8 cellular contexts compared by ENCODE assay signal in genomic region chr20:1185781-1186334, GRCh38. TPM values are rescaled to one million over a fixed set of nuclear protein-coding genes. Genes with fewer than 3 reads are reported as not detected.
DNase-seq lines count a peak whose midpoint lies in the region; ATAC-seq and TF ChIP-seq lines count a peak whose summit lies in the region.

No MANE protein-coding gene starts in this region.

- H4K20me1 ChIP-seq in GM23338 (replicated peaks; ENCODE audit: insufficient read depth), result no peaks in the 10 kb centered on the region; the same call in 1 of the 2 replicates

- H3K27me3 ChIP-seq in GM23338 (ENCODE audit: insufficient read depth), result peaks cover 42% of the 10 kb centered on the region
- H3K27me3 ChIP-seq in psoas muscle (ENCODE audit: insufficient read depth in 3 of 3, low read length in 2 of 3), result peaks cover 0 to 21% (median 4%) of the 10 kb centered on the region in 3 donors

- H3K36me3 Mint-ChIP-seq in GM23338 (ENCODE audit: low read depth), result peaks cover 2% of the 10 kb centered on the region; the same call in 1 of the 3 replicates

- peaks cover 5% of the 10 kb centered on the region; the same call in 1 of the 3 replicates for H3K9me3 Mint-ChIP-seq in GM23338

- H3K9me3 ChIP-seq in psoas muscle, result no peaks in the 10 kb centered on the region

- intact Hi-C loops in psoas muscle (cut with DNase I), result loop anchor here in 1 of 2 donors (10.0 kb wide), 1 partner anchor 231 kb away; no protein-coding TSS in a partner anchor

- DNase-seq in AG20443 (ENCODE audit: low spot score), result peak; percentile 78
- DNase-seq in GM23338 (ENCODE audit: low spot score), result peak; percentile 81
- peak; percentile 79 for DNase-seq in NCI-H748 (lab: John Stamatoyannopoulos, UW; ENCODE audit: unreplicated experiment)
- DNase-seq in activated T-cell treated with anti-CD3 and anti-CD28 coated beads for 48 hours (ENCODE audit: low read depth), result peak; percentile 57
- peak; percentile 9 for DNase-seq in fibroblast of the conjunctiva (ENCODE audit: low read depth)
- peak in 1 of 2 donors; percentile 50 for DNase-seq in psoas muscle
- DNase-seq in cerebellum (ENCODE audit: low spot score), result no peak

- peak overlapping the region; percentile 64 for H3K4me3 ChIP-seq in GM23338
- peak overlapping the region; percentile 68 for H3K4me3 ChIP-seq in psoas muscle

- peaks cover 27% of the 10 kb centered on the region for H3K27me3 Mint-ChIP-seq in GM23338 (ENCODE audit: insufficient read depth, low read depth, poor library complexity)

- H2AFZ ChIP-seq in GM23338, result peak overlapping the region; percentile 83

- no peaks in the 10 kb centered on the region for H3K36me3 ChIP-seq in GM23338 (ENCODE audit: insufficient read depth)
- H3K36me3 ChIP-seq in psoas muscle (ENCODE audit: insufficient read depth in 1 of 2, low read depth in 1 of 2), result peaks cover 0 to 1% of the 10 kb centered on the region in 2 donors

- H3K27ac ChIP-seq in GM23338 (ENCODE audit: low read depth) (no peak overlapping the region), psoas muscle (no peak overlapping the region)

- TF ChIP-seq CTCF in GM23338 (conservative IDR thresholded peaks at IDR 0.05; ENCODE audit: low read depth in 2 of 2) (peak; percentile 62 to 74), psoas muscle (IDR thresholded peaks at IDR 0.05) (peak; percentile 40)

- H3K4me1 ChIP-seq in GM23338 (ENCODE audit: insufficient read depth), result peaks cover 28% of the 10 kb centered on the region
- no peaks in the 10 kb centered on the region for H3K4me1 ChIP-seq in psoas muscle

- ATAC-seq in GM23338 (peak; percentile 72), psoas muscle (peak; percentile 60 to 76 (median 66)), HG02973 (IDR thresholded peaks at IDR 0.05; ENCODE audit: unreplicated experiment) (no peak)

- H3K4me2 ChIP-seq in GM23338, result peak overlapping the region; percentile 73

- peaks cover 32% of the 10 kb centered on the region for H3K4me1 Mint-ChIP-seq in GM23338

- 0 out of 2 replicates have a peak, but pooled peaks cover 5% of the 10 kb centered on the region for H3F3A ChIP-seq in GM23338 (replicated peaks; ENCODE audit: low read depth)

- no peaks in the 10 kb centered on the region for H3K9me2 ChIP-seq in GM23338 (ENCODE audit: insufficient read depth)

- WGBS in psoas muscle, 3 donors, result 12 to 22% (median 12%) methylated on average over 13 to 20 of the region's 20 CpGs

- no peaks in the 10 kb centered on the region for H3K79me2 ChIP-seq in GM23338 (replicated peaks; ENCODE audit: insufficient read depth)

- H3K27ac Mint-ChIP-seq in GM23338, result no peak overlapping the region

- H3K4me3 Mint-ChIP-seq in GM23338, result peak overlapping the region; percentile 60

TF ChIP-seq in GM23338, 12 proteins besides CTCF, POLR2A, EP300 and RAD21:
- TF ChIP-seq POLR2AphosphoS5 (IDR thresholded peaks at IDR 0.05; ENCODE audit: low read depth) (no peak), ZNF114 (CRISPR knock-in tag; IDR thresholded peaks at IDR 0.05) (no peak), REST (IDR thresholded peaks at IDR 0.05; ENCODE audit: unreplicated experiment) (no peak), STAT1 (IDR thresholded peaks at IDR 0.05; ENCODE audit: unreplicated experiment) (no peak)
- TF ChIP-seq, protein P1, sequence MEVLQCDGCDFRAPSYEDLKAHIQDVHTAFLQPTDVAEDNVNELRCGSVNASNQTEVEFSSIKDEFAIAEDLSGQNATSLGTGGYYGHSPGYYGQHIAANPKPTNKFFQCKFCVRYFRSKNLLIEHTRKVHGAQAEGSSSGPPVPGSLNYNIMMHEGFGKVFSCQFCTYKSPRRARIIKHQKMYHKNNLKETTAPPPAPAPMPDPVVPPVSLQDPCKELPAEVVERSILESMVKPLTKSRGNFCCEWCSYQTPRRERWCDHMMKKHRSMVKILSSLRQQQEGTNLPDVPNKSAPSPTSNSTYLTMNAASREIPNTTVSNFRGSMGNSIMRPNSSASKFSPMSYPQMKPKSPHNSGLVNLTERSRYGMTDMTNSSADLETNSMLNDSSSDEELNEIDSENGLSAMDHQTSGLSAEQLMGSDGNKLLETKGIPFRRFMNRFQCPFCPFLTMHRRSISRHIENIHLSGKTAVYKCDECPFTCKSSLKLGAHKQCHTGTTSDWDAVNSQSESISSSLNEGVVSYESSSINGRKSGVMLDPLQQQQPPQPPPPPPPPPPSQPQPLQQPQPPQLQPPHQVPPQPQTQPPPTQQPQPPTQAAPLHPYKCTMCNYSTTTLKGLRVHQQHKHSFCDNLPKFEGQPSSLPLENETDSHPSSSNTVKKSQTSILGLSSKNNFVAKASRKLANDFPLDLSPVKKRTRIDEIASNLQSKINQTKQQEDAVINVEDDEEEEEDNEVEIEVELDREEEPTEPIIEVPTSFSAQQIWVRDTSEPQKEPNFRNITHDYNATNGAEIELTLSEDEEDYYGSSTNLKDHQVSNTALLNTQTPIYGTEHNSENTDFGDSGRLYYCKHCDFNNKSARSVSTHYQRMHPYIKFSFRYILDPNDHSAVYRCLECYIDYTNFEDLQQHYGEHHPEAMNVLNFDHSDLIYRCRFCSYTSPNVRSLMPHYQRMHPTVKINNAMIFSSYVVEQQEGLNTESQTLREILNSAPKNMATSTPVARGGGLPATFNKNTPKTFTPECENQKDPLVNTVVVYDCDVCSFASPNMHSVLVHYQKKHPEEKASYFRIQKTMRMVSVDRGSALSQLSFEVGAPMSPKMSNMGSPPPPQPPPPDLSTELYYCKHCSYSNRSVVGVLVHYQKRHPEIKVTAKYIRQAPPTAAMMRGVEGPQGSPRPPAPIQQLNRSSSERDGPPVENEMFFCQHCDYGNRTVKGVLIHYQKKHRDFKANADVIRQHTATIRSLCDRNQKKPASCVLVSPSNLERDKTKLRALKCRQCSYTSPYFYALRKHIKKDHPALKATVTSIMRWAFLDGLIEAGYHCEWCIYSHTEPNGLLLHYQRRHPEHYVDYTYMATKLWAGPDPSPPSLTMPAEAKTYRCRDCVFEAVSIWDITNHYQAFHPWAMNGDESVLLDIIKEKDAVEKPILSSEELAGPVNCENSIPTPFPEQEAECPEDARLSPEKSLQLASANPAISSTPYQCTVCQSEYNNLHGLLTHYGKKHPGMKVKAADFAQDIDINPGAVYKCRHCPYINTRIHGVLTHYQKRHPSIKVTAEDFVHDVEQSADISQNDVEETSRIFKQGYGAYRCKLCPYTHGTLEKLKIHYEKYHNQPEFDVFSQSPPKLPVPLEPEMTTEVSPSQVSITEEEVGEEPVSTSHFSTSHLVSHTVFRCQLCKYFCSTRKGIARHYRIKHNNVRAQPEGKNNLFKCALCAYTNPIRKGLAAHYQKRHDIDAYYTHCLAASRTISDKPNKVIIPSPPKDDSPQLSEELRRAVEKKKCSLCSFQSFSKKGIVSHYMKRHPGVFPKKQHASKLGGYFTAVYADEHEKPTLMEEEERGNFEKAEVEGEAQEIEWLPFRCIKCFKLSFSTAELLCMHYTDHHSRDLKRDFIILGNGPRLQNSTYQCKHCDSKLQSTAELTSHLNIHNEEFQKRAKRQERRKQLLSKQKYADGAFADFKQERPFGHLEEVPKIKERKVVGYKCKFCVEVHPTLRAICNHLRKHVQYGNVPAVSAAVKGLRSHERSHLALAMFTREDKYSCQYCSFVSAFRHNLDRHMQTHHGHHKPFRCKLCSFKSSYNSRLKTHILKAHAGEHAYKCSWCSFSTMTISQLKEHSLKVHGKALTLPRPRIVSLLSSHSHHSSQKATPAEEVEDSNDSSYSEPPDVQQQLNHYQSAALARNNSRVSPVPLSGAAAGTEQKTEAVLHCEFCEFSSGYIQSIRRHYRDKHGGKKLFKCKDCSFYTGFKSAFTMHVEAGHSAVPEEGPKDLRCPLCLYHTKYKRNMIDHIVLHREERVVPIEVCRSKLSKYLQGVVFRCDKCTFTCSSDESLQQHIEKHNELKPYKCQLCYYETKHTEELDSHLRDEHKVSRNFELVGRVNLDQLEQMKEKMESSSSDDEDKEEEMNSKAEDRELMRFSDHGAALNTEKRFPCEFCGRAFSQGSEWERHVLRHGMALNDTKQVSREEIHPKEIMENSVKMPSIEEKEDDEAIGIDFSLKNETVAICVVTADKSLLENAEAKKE (CRISPR knock-in tag; IDR thresholded peaks at IDR 0.05), result no peak

RNA-seq across cellular contexts. Expression of gene TMEM74B, which starts 1.1 kb away (rescaled TPM):
- 3.6 and 4.8 TPM in 2 replicates for total RNA-seq in GM23338 (2014; rRNA removed; shearing (Covaris generic))
- polyA plus RNA-seq in GM23338 (2016; fragmentation: Nextera tagmentation; extraction: Ambion mirVana) (1.0 and 1.5 TPM in 2 replicates), psoas muscle (1 to 10 TPM in 1 of 3 donors, under 1 TPM in 2; 0.53 to 1.1 (median 0.67) TPM)
- total RNA-seq in psoas muscle (1 to 10 TPM in 1 of 4 donors, under 1 TPM in 3; 0.22 to 2.1 (median 0.57) TPM), cerebellum (6.4 TPM)

RNA-seq across cellular contexts. Expression of gene C20orf202, which starts 17.4 kb away (rescaled TPM):
- total RNA-seq in GM23338 (2014; rRNA removed; shearing (Covaris generic)), result not detected in 2 replicates
- polyA plus RNA-seq in GM23338 (2016; fragmentation: Nextera tagmentation; extraction: Ambion mirVana) (0.17 TPM in 1 of 2 replicates, not detected in the other), psoas muscle (under 1 TPM; 0.05 to 0.10 (median 0.09) TPM)
- total RNA-seq in psoas muscle (under 1 TPM in 3 of 4 donors, not detected in 1; 0.15 to 0.32 (median 0.24) TPM), cerebellum (0.18 TPM)

RNA-seq across cellular contexts. Expression of gene RAD21L1, which starts 40.0 kb away (rescaled TPM):
- total RNA-seq in GM23338 (2014; rRNA removed; shearing (Covaris generic)), result 0.10 TPM in 1 of 2 replicates, not detected in the other
- polyA plus RNA-seq in GM23338 (2016; fragmentation: Nextera tagmentation; extraction: Ambion mirVana) (0.38 and 0.95 TPM in 2 replicates), psoas muscle (not detected)
- total RNA-seq in psoas muscle (not detected), cerebellum (not detected)
